In the genomic region with DNA sequence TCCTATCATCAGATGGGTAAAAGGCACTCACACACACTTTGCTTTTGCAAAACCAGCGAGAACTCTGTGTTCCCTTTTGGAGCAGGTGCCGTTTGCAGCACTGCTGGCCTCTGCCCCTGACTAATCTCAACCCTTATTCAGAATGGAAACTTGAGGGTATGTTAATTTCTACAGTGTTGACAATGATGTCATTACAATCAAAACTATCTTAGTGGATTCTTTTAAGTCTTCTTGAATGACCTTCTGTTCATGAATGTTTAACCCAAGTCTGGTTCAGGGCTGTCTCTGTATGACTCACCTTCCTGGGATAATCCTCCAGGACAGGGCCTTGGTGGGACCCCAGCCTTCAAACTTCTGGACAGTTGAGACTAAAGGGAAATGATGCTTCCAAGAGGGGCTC, we compare ENCODE assay signal across 16 cellular contexts.
"Had no signal": no experiment of that assay in that cellular context is flagged by ENCODE, and none has a peak within 500 bp of the region (broad histone marks: within the 10 kb centered on the region; RNA-seq: fewer than 3 reads in every experiment).

No MANE protein-coding gene starts in this region.

- H3K4me3 Mint-ChIP-seq: activated B cell treated with CpG ODN at 0.5 μM for 24 hours; activated CD4-positive, alpha-beta T cell treated with anti-CD3 and anti-CD28 coated beads, Interleukin-2, amount 10 ng/mL, durations not matched to agents 7 days and 5 days; activated naive CD8-positive, alpha-beta T cell treated with anti-CD3 and anti-CD28 coated beads, Interleukin-2, amount 10 ng/mL, durations not matched to agents 7 days and 5 days; neural crest cell; T-helper 1 cell treated with Interleukin-12 subunit alpha and Interleukin-12 subunit beta and Interleukin-4 antibody, amounts not matched to agents 30 μg/mL and 1 μg/mL, for 36 hours had no signal

- ATAC-seq: left ventricle myocardium superior had no signal

- H3K4me3 ChIP-seq: breast epithelium, dorsolateral prefrontal cortex, esophagus muscularis mucosa, ovary, tibial artery had no signal

- H3K4me1 ChIP-seq: breast epithelium, esophagus muscularis mucosa, tibial artery had no signal

- H3K27ac Mint-ChIP-seq: activated B cell treated with CpG ODN at 0.5 μM for 24 hours; activated CD4-positive, alpha-beta T cell treated with anti-CD3 and anti-CD28 coated beads, Interleukin-2, amount 10 ng/mL, durations not matched to agents 7 days and 5 days; activated naive CD8-positive, alpha-beta T cell treated with anti-CD3 and anti-CD28 coated beads, Interleukin-2, amount 10 ng/mL, durations not matched to agents 7 days and 5 days; T-helper 1 cell treated with Interleukin-12 subunit alpha and Interleukin-12 subunit beta and Interleukin-4 antibody, amounts not matched to agents 30 μg/mL and 1 μg/mL, for 36 hours had no signal

- H3K27me3 Mint-ChIP-seq: activated B cell treated with CpG ODN at 0.5 μM for 24 hours; activated CD4-positive, alpha-beta T cell treated with anti-CD3 and anti-CD28 coated beads, Interleukin-2, amount 10 ng/mL, durations not matched to agents 7 days and 5 days; activated naive CD8-positive, alpha-beta T cell treated with anti-CD3 and anti-CD28 coated beads, Interleukin-2, amount 10 ng/mL, durations not matched to agents 7 days and 5 days had no signal

- H3K27me3 ChIP-seq: breast epithelium, dorsolateral prefrontal cortex, ovary had no signal

- H3K36me3 Mint-ChIP-seq: activated naive CD8-positive, alpha-beta T cell treated with anti-CD3 and anti-CD28 coated beads, Interleukin-2, amount 10 ng/mL, durations not matched to agents 7 days and 5 days had no signal

- H3K4me1 Mint-ChIP-seq: activated B cell treated with CpG ODN at 0.5 μM for 24 hours; activated CD4-positive, alpha-beta T cell treated with anti-CD3 and anti-CD28 coated beads, Interleukin-2, amount 10 ng/mL, durations not matched to agents 7 days and 5 days; activated naive CD8-positive, alpha-beta T cell treated with anti-CD3 and anti-CD28 coated beads, Interleukin-2, amount 10 ng/mL, durations not matched to agents 7 days and 5 days had no signal

- H3K27ac ChIP-seq: breast epithelium, esophagus muscularis mucosa, ovary, tibial artery had no signal

- H3K9me3 ChIP-seq: breast epithelium, esophagus muscularis mucosa, ovary, tibial artery had no signal

- H3K36me3 ChIP-seq: breast epithelium, esophagus muscularis mucosa, ovary, tibial artery had no signal

- DNase-seq: activated B cell treated with CpG ODN at 0.5 μM for 24 hours; activated CD4-positive, alpha-beta T cell treated with anti-CD3 and anti-CD28 coated beads, Interleukin-2, amount 10 ng/mL, durations not matched to agents 7 days and 5 days; activated effector memory CD4-positive, alpha-beta T cell treated with anti-CD3 and anti-CD28 coated beads, Interleukin-2, amount 50 U/mL, for 16 hours; activated naive CD8-positive, alpha-beta T cell treated with anti-CD3 and anti-CD28 coated beads, Interleukin-2, amount 10 ng/mL, durations not matched to agents 7 days and 5 days; activated T-cell treated with anti-CD3 and anti-CD28 coated beads, Interleukin-2, amount 50 U/mL, for 1 hour; aorta; dorsolateral prefrontal cortex; foreskin fibroblast; left ventricle myocardium superior; ovary; small intestine; tibial artery had no signal

- H3K9me3 Mint-ChIP-seq: activated naive CD8-positive, alpha-beta T cell treated with anti-CD3 and anti-CD28 coated beads, Interleukin-2, amount 10 ng/mL, durations not matched to agents 7 days and 5 days; T-helper 1 cell treated with Interleukin-12 subunit alpha and Interleukin-12 subunit beta and Interleukin-4 antibody, amounts not matched to agents 30 μg/mL and 1 μg/mL, for 36 hours had no signal
